In the genomic region with DNA sequence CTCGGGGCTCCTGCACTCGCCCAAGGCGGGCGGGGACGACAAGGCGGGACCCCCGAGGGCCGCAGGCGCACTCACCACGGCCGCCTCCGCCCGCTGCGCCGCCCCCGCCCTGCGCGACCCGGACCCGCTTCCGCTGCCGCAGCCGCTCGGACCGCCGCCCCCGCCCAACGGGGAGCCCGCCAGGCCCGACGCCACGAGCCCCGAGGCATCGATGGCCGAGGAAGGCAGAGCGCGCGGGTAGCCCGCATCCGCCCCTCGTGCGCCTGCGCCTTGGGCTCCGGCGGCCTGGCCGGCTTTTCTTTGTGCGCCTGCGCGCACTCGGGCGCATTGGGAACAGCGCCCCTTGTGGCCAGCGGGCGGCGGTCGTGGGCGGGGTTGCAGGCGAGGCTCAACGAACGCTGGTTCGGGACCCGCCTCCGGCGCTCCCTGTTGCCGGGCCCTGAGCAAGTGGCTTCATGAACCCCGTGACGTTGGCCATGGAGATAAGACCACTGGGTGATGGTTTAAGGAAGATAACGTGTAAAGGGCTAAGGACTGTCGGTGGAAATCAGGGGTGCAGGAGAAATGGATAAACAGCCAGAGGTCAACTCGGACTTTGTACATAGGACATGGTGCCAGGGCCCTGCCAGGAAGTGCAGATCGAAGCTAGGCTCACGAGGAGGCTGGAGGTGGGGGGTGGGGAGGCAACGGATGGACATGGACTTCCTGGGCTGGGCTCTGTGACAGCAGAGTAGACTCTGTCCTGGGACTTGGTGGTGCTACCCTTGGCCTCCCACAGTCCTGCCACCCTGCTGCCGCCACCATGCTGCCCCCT, we compare ENCODE assay signal across 8 cellular contexts.
DNase-seq lines count a peak whose midpoint lies in the region; ATAC-seq lines count a peak whose summit lies in the region.

TSS of gene C8G (plus strand) at position 725 of the 814 bp plus-strand sequence. CDS start at position 803, 78 bp downstream.
TSS of gene FBXW5 (minus strand) at position 220 of the 814 bp plus-strand sequence. CDS start 655 bp downstream, outside the sequence.

- peak within 1 kb of the TSS; percentile 78 to 84 for H3K4me3 Mint-ChIP-seq in effector memory CD8-positive, alpha-beta T cell
- peak within 1 kb of the TSS; percentile 84 for H3K4me3 Mint-ChIP-seq in memory B cell

- DNase-seq in COLO829 (ENCODE audit: low spot score) (peak; percentile 98), HS-27A (ENCODE audit: low read depth) (peak; percentile 55), NK-92 (lab: John Stamatoyannopoulos, UW; ENCODE audit: unreplicated experiment) (peak; percentile 62), memory B cell (ENCODE audit: low spot score in 2 of 2) (peak; percentile 94 to 97)
- peak; percentile 87 to 91 for DNase-seq in activated CD8-positive, alpha-beta memory T cell treated with anti-CD3 and anti-CD28 coated beads for 4 hours (ENCODE audit: low read depth in 2 of 2)
- peak; percentile 90 to 96 (median 93) for DNase-seq in effector memory CD8-positive, alpha-beta T cell
- peak; percentile 90 for DNase-seq in stimulated activated CD8-positive, alpha-beta memory T cell treated with anti-CD3 and anti-CD28 coated beads, Interleukin-12 subunit alpha, Interleukin-12 subunit beta, amount 100 ng/mL, for 1 hour (ENCODE audit: low read depth)

- H3K9me3 Mint-ChIP-seq in effector memory CD8-positive, alpha-beta T cell = no peaks in the 10 kb centered on the region
- no peaks in the 10 kb centered on the region for H3K9me3 Mint-ChIP-seq in memory B cell

- ATAC-seq in GM19467 (IDR thresholded peaks at IDR 0.05; ENCODE audit: unreplicated experiment) = peak; percentile 70
- peak; percentile 84 for ATAC-seq in effector memory CD8-positive, alpha-beta T cell (replicated peaks)
- ATAC-seq in memory B cell (ENCODE audit: low read depth) = peak; percentile 84

- H3K27ac Mint-ChIP-seq in effector memory CD8-positive, alpha-beta T cell = peak within 1 kb of the TSS; percentile 88 to 96
- H3K27ac Mint-ChIP-seq in memory B cell = peak within 1 kb of the TSS; percentile 62

- H3K36me3 Mint-ChIP-seq in effector memory CD8-positive, alpha-beta T cell (ENCODE audit: insufficient read depth) = peaks cover 45% of the 10 kb centered on the region
- H3K36me3 Mint-ChIP-seq in memory B cell = peaks cover 8% of the 10 kb centered on the region

- H3K4me1 Mint-ChIP-seq in effector memory CD8-positive, alpha-beta T cell (ENCODE audit: low read depth in 2 of 2) = peaks cover 13 to 15% of the 10 kb centered on the region in 2 donors
- peaks cover 2% of the 10 kb centered on the region for H3K4me1 Mint-ChIP-seq in memory B cell

- no peaks in the 10 kb centered on the region for H3K27me3 Mint-ChIP-seq in effector memory CD8-positive, alpha-beta T cell
- H3K27me3 Mint-ChIP-seq in memory B cell = no peaks in the 10 kb centered on the region

Comparison
In these comparisons a context has a peak if more than half of its experiments do, and no peak if none do; other contexts are left out.
1. Peak in every context shown above with its lines: DNase-seq and ATAC-seq.